ENCODE assay signal across 1 cellular context in the genomic region with DNA sequence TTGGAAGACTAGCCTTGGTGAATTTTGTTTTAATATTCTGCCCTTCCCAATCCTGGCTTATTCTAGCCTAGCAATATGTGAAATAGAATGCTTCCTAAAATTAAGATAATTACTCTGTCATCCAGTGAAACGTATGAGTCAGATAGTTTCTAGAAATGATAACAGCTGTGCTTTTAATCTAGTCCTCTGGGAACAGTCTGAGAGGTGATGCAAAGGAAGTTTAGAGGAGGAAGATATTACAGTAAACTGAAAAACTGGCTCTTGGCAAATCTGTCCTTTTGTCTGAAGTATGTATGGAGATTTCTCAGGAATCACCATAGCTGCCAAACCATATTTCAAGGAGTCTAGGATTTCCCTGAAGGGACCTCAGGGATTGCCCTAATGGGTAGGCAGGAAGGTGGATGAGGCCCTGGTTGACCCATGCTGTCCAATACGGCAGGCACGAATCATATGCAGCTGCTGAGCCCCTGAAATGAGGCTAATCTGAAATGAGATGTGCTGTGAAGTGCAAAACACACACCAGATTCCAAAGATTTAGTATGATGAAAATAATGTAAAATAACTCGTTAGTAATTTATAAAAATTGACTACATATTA.
TF ChIP-seq lines count a peak whose summit lies in the region.

No MANE protein-coding gene starts in this region.

TF ChIP-seq in HEK293, 187 proteins besides CTCF, POLR2A, EP300 and RAD21 (continued from another document):
- TF ChIP-seq ZSCAN18 (tag by site-specific recombination; IDR thresholded peaks at IDR 0.05) (no peak), BCL11A (tag by site-specific recombination; IDR thresholded peaks at IDR 0.05; ENCODE audit: low read depth) (no peak), SP3 (tag by site-specific recombination; IDR thresholded peaks at IDR 0.05) (0 out of 2 replicates have a peak, but pooled peaks have one; percentile 11), ZNF548 (tag by site-specific recombination; IDR thresholded peaks at IDR 0.05) (no peak), WT1 (tag by site-specific recombination; IDR thresholded peaks at IDR 0.05) (no peak), HIC1 (tag by site-specific recombination; IDR thresholded peaks at IDR 0.05) (no peak), ZNF660 (tag by site-specific recombination; IDR thresholded peaks at IDR 0.05) (0 out of 2 replicates have a peak, but pooled peaks have one; percentile 26), ZNF677 (tag by site-specific recombination; IDR thresholded peaks at IDR 0.05) (no peak), ZNF221 (tag by site-specific recombination; IDR thresholded peaks at IDR 0.05; ENCODE audit: borderline replicate concordance) (no peak), BCL6B (tag by site-specific recombination; IDR thresholded peaks at IDR 0.05) (peak; percentile 92)
- TF ChIP-seq, protein P1, sequence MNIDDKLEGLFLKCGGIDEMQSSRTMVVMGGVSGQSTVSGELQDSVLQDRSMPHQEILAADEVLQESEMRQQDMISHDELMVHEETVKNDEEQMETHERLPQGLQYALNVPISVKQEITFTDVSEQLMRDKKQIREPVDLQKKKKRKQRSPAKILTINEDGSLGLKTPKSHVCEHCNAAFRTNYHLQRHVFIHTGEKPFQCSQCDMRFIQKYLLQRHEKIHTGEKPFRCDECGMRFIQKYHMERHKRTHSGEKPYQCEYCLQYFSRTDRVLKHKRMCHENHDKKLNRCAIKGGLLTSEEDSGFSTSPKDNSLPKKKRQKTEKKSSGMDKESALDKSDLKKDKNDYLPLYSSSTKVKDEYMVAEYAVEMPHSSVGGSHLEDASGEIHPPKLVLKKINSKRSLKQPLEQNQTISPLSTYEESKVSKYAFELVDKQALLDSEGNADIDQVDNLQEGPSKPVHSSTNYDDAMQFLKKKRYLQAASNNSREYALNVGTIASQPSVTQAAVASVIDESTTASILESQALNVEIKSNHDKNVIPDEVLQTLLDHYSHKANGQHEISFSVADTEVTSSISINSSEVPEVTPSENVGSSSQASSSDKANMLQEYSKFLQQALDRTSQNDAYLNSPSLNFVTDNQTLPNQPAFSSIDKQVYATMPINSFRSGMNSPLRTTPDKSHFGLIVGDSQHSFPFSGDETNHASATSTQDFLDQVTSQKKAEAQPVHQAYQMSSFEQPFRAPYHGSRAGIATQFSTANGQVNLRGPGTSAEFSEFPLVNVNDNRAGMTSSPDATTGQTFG (tag by site-specific recombination; IDR thresholded peaks at IDR 0.05; ENCODE audit: borderline replicate concordance) = no peak
